Comparison of ENCODE assay signal across 12 cellular contexts in genomic region chr9:74772126-74772525, GRCh38.
DNase-seq lines count a peak whose midpoint lies in the region; ATAC-seq and TF ChIP-seq lines count a peak whose summit lies in the region.
"Had no signal": no experiment of that assay in that cellular context is flagged by ENCODE, and none has a peak within 500 bp of the region (broad histone marks: within the 10 kb centered on the region; RNA-seq: fewer than 3 reads in every experiment).

No MANE protein-coding gene starts in this region.

- H3K9me3 ChIP-seq in tibial nerve = no peaks in the 10 kb centered on the region

- no peaks in the 10 kb centered on the region for H3K36me3 Mint-ChIP-seq in T-helper 2 cell treated with Interferon-gamma antibody and Interleukin-4, amounts not matched to agents 5 μg/mL and 100 μg/mL, for 36 hours (ENCODE audit: low read depth)

- TF ChIP-seq CTCF in GM20000 (IDR thresholded peaks at IDR 0.05; ENCODE audit: extremely low read depth, missing control alignments) (no peak), tibial nerve (IDR thresholded peaks at IDR 0.05) (no peak)

- no peak overlapping the region for H3K27ac Mint-ChIP-seq in T-helper 2 cell treated with Interferon-gamma antibody and Interleukin-4, amounts not matched to agents 5 μg/mL and 100 μg/mL, for 36 hours

- TF ChIP-seq POLR2A in tibial nerve (IDR thresholded peaks at IDR 0.05) = no peak

- H3K4me1 ChIP-seq in tibial nerve = peaks cover 0 to 7% (median 0%) of the 10 kb centered on the region in 4 donors

- DNase-seq in GM20000 (ENCODE audit: low spot score) (peak; percentile 11), iPS-NIHi11 (ENCODE audit: low spot score) (no peak), tibial nerve (ENCODE audit: low spot score in 2 of 2) (no peak)
- peak; percentile 7 for DNase-seq in T-helper 2 cell treated with Interferon-gamma antibody and Interleukin-4, amounts not matched to agents 5 μg/mL and 100 μg/mL, for 36 hours (ENCODE audit: low spot score)
- DNase-seq: GM23248, KG1, NCI-H1436 treated with DMSO at 0.1 percent for 48 hours, nucleus accumbens had no signal

- no peak for TF ChIP-seq EP300 in tibial nerve (IDR thresholded peaks at IDR 0.05)

- H3K27ac ChIP-seq in tibial nerve = no peak overlapping the region
- H3K27ac ChIP-seq: GM23248 had no signal

- 80 to 89% methylated on average over 4 of the region's 4 CpGs for WGBS in tibial nerve, 2 donors

- no peak overlapping the region for H3K4me3 Mint-ChIP-seq in T-helper 2 cell treated with Interferon-gamma antibody and Interleukin-4, amounts not matched to agents 5 μg/mL and 100 μg/mL, for 36 hours

- peaks cover 13% of the 10 kb centered on the region for H3K4me1 Mint-ChIP-seq in T-helper 2 cell treated with Interferon-gamma antibody and Interleukin-4, amounts not matched to agents 5 μg/mL and 100 μg/mL, for 36 hours (ENCODE audit: low read depth)

- H3K27me3 ChIP-seq in tibial nerve = no peaks in the 10 kb centered on the region

- H3K36me3 ChIP-seq in tibial nerve = no peaks in the 10 kb centered on the region

- no peak overlapping the region for H3K4me3 ChIP-seq in tibial nerve
- H3K4me3 ChIP-seq: GM23248 had no signal

- no peaks in the 10 kb centered on the region for H3K9me3 Mint-ChIP-seq in T-helper 2 cell treated with Interferon-gamma antibody and Interleukin-4, amounts not matched to agents 5 μg/mL and 100 μg/mL, for 36 hours

- peak; percentile 41 for ATAC-seq in GM18520 (IDR thresholded peaks at IDR 0.05; ENCODE audit: unreplicated experiment)
- ATAC-seq in HG02938 (IDR thresholded peaks at IDR 0.05; ENCODE audit: unreplicated experiment) = peak; percentile 40
- ATAC-seq in HG03280 (IDR thresholded peaks at IDR 0.05; ENCODE audit: unreplicated experiment) = no peak
- ATAC-seq: sciatic nerve had no signal

- H3K27me3 Mint-ChIP-seq in T-helper 2 cell treated with Interferon-gamma antibody and Interleukin-4, amounts not matched to agents 5 μg/mL and 100 μg/mL, for 36 hours (ENCODE audit: low read depth) = peaks cover 12% of the 10 kb centered on the region

Comparison
In these comparisons a context has a peak if more than half of its experiments do, and no peak if none do; other contexts are left out.
1. DNase-seq: peak in GM20000 (single experiment) and T-helper 2 cell treated with Interferon-gamma antibody and Interleukin-4, amounts not matched to agents 5 μg/mL and 100 μg/mL, for 36 hours (single experiment); none in iPS-NIHi11 (single experiment) and tibial nerve (0 of 2).